ENCODE assay signal across 8 cellular contexts in genomic region chr22:19432092-19432844, GRCh38. TPM values are rescaled to one million over a fixed set of nuclear protein-coding genes. Genes with fewer than 3 reads are reported as not detected.
DNase-seq lines count a peak whose midpoint lies in the region; ATAC-seq and TF ChIP-seq lines count a peak whose summit lies in the region.

MRPL40 (plus strand) TSS chr22:19432545; CDS start chr22:19432555, 10 bp downstream.

- TF ChIP-seq CTCF in CD14-positive monocyte (IDR thresholded peaks at IDR 0.05) (no peak), lower leg skin (IDR thresholded peaks at IDR 0.05) (peak in 1 of 3 donors; percentile 32)

- peak within 1 kb of the TSS; percentile 86 to 93 for H3K4me3 Mint-ChIP-seq in CD14-positive monocyte

- peaks cover 38% of the 10 kb centered on the region for H3K4me1 Mint-ChIP-seq in CD14-positive monocyte

- H3K36me3 Mint-ChIP-seq in CD14-positive monocyte: peaks cover 13 to 28% of the 10 kb centered on the region in 2 donors

- DNase-seq in CD14-positive monocyte (ENCODE audit: low spot score): peak; percentile 89
- DNase-seq in NCI-H748 treated with DMSO at 0.1 percent for 48 hours (lab: John Stamatoyannopoulos, UW): peak; percentile 70
- peak; percentile 92 to 93 for DNase-seq in activated CD4-positive, alpha-beta T cell treated with anti-CD3 and anti-CD28 coated beads, Interleukin-2, amount 50 U/mL, for 48 hours
- DNase-seq in dermis microvascular lymphatic vessel endothelial cell (ENCODE audit: low read depth in 2 of 2): peak; percentile 87 to 97
- DNase-seq in lower leg skin (ENCODE audit: low spot score in 2 of 2): peak; percentile 91 to 98
- DNase-seq in stimulated activated CD4-positive, alpha-beta T cell treated with anti-CD3 and anti-CD28 coated beads, Interleukin-4, amount 100 ng/mL, for 48 hours (ENCODE audit: low read depth in 2 of 2): peak; percentile 85 to 92

- peaks cover 0 to 2% (median 0%) of the 10 kb centered on the region in 3 donors for H3K27me3 Mint-ChIP-seq in CD14-positive monocyte (ENCODE audit: low read depth in 3 of 3)

- ATAC-seq in GM19351 (IDR thresholded peaks at IDR 0.05; ENCODE audit: unreplicated experiment) (peak; percentile 80), HG03520 (IDR thresholded peaks at IDR 0.05; ENCODE audit: unreplicated experiment) (peak; percentile 73)

- peak within 1 kb of the TSS; percentile 89 to 94 (median 91) for H3K27ac Mint-ChIP-seq in CD14-positive monocyte

- intact Hi-C loops in CD14-positive monocyte (cut with micrococcal nuclease): loop anchor here (2.0 kb wide), 2 partner anchors 15 to 47 kb away; partner anchors contain the start of genes C22orf39 (in 2 of the 2), CDC45 (in 1 of the 2) and UFD1 (in 1 of the 2)
- intact Hi-C loops in lower leg skin (cut with DNase I; ENCODE audit: low total_unique reads): no loop called here

- TF ChIP-seq POLR2A in lower leg skin (IDR thresholded peaks at IDR 0.05): no peak

- H3K9me3 Mint-ChIP-seq in CD14-positive monocyte: no peaks in the 10 kb centered on the region

- peak within 1 kb of the TSS; percentile 92 for H3K4me3 ChIP-seq in lower leg skin (ENCODE audit: low read depth, poor library complexity, severe bottlenecking)

- WGBS in lower leg skin, 2 donors: 0% methylated on average over 11 to 76 of the region's 78 CpGs

RNA-seq across cellular contexts. Expression of gene MRPL40, which starts in this region (rescaled TPM):
- polyA plus RNA-seq in CD14-positive monocyte: 10 to 100 TPM; 48.4 to 61.4 TPM
- 22.8 and 27.7 TPM in 2 replicates for total RNA-seq in dermis microvascular lymphatic vessel endothelial cell
- total RNA-seq in lower leg skin: 10 to 100 TPM; 19.6 to 33.9 (median 23.4) TPM

Comparison
In these comparisons a context has a peak if more than half of its experiments do, and no peak if none do; other contexts are left out.
1. Peak in every context shown above with its lines: DNase-seq, ATAC-seq and H3K4me3 ChIP-seq.